In the genomic region with DNA sequence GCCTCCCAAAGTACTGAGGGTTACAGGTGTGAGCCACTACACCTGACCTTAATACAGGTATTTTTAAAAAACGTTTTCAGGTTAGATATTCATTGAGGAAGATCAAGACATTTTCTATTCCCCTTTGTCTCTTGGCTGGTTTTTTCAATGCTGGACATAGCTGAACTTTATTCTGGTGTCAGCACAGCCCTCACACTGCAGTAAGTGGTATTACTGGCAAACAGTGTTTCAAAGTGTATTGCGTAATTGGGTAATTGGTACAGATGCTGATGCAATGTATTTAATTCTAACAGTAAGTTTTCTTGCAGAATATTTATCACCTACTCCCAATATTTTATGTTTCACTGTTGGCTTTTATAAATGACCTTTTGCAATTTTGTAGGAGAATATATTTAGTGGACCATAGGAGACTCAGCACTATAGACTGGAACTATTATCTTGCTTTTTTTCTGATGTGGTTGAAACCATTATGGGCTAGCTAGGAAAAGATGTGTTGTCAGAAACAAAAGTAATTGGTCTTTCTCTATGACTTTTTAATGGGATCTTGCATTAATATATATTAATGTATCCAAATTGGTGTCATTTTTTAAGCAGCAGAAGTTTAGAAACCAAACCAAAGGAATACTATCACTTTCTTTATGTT, we compare ENCODE assay signal across 1 cellular context.
TF ChIP-seq lines count a peak whose summit lies in the region.

No MANE protein-coding gene starts in this region.

TF ChIP-seq in HepG2, 621 proteins besides CTCF, POLR2A, EP300 and RAD21 (continued from another document):
- TF ChIP-seq ELF3 (CRISPR knock-in tag; IDR thresholded peaks at IDR 0.05) = peak; percentile 31; the same call in 1 of the 2 replicates
